ENCODE assay signal across 18 cellular contexts in genomic region chr16:79988721-79989220, GRCh38.
DNase-seq lines count a peak whose midpoint lies in the region; TF ChIP-seq lines count a peak whose summit lies in the region.
"Had no signal": no experiment of that assay in that cellular context is flagged by ENCODE, and none has a peak within 500 bp of the region (broad histone marks: within the 10 kb centered on the region; RNA-seq: fewer than 3 reads in every experiment).

No MANE protein-coding gene starts in this region.

- H2BK15ac ChIP-seq in mesendoderm (replicated peaks; ENCODE audit: low read depth), result no peak overlapping the region

- H2BK120ac ChIP-seq in mesendoderm (ENCODE audit: low read depth, low read length), result no peak overlapping the region

- DNase-seq in SK-N-MC (ENCODE audit: low read depth, low spot score) (no peak), brain microvascular endothelial cell (peak; percentile 27), mesendoderm (peak; percentile 15), globus pallidus (ENCODE audit: low spot score) (no peak), SW480 (ENCODE audit: low spot score) (no peak), coronary artery (ENCODE audit: low spot score) (no peak), SKM-1 (lab: John Stamatoyannopoulos, UW; ENCODE audit: unreplicated experiment) (no peak)
- DNase-seq: ACHN; BE2C; C1 segment of cervical spinal cord; CD4-positive, CD25-positive, alpha-beta regulatory T cell; CD8-positive, alpha-beta memory T cell; COR-L47; GDM1; GOT3; H7; HFFc6; IMR-90 had no signal

- H3K4me2 ChIP-seq in mesendoderm (ENCODE audit: low read length), result no peak overlapping the region

- H3K9ac ChIP-seq in SK-N-MC (ENCODE audit: insufficient read length) (no peak overlapping the region), mesendoderm (ENCODE audit: low read length) (no peak overlapping the region)

- no peak overlapping the region for H2AK5ac ChIP-seq in mesendoderm (ENCODE audit: low read length)

- H3K79me1 ChIP-seq in mesendoderm (ENCODE audit: low read length), result no peaks in the 10 kb centered on the region

- no peaks in the 10 kb centered on the region for H3K27me3 ChIP-seq in brain microvascular endothelial cell (replicated peaks)
- H3K27me3 ChIP-seq in mesendoderm (ENCODE audit: insufficient read depth, low read length, poor library complexity), result no peaks in the 10 kb centered on the region
- H3K27me3 ChIP-seq: BE2C had no signal

- H3K36me3 ChIP-seq in SK-N-MC (ENCODE audit: insufficient read depth, low read length), result no peaks in the 10 kb centered on the region
- no peaks in the 10 kb centered on the region for H3K36me3 ChIP-seq in brain microvascular endothelial cell (replicated peaks)
- H3K36me3 ChIP-seq in mesendoderm (ENCODE audit: control insufficient read depth, insufficient read depth, low read length), result no peaks in the 10 kb centered on the region
- H3K36me3 ChIP-seq: BE2C had no signal

- H3K27ac ChIP-seq in SK-N-MC, result no peak overlapping the region
- no peak overlapping the region for H3K27ac ChIP-seq in brain microvascular endothelial cell
- no peak overlapping the region for H3K27ac ChIP-seq in mesendoderm (ENCODE audit: low read depth, low read length)
- H3K27ac ChIP-seq in coronary artery, result no peak overlapping the region

- H3K4me3 ChIP-seq in SK-N-MC (peak overlapping the region; percentile 33; the same call in 1 of the 2 replicates), brain microvascular endothelial cell (ENCODE audit: low read depth, low read length) (no peak overlapping the region), mesendoderm (ENCODE audit: low read length) (no peak overlapping the region), coronary artery (no peak overlapping the region)

- no peak overlapping the region for H3K23ac ChIP-seq in mesendoderm (ENCODE audit: low read length)

- in situ Hi-C loops in brain microvascular endothelial cell (cut with HindIII; ENCODE audit: low pct_ligation_motif_present, low sequenced_read_pairs), result no loop called here

- no CpG with 5 or more reads among the region's 3 CpGs for WGBS in mesendoderm (ENCODE audit: extremely low coverage, insufficient coverage, low lambda C conversion rate)

- no peak overlapping the region for H3K4ac ChIP-seq in mesendoderm (ENCODE audit: low read depth, low read length)

- no peak overlapping the region for H2BK5ac ChIP-seq in mesendoderm (ENCODE audit: low read length)

- no peaks in the 10 kb centered on the region for H3K4me1 ChIP-seq in mesendoderm (ENCODE audit: control insufficient read depth, low read depth, low read length)
- H3K4me1 ChIP-seq: BE2C had no signal

- H3K18ac ChIP-seq in mesendoderm (ENCODE audit: low read length), result no peak overlapping the region

- H3K56ac ChIP-seq in mesendoderm (ENCODE audit: low read length), result no peak overlapping the region

- H3K9me3 ChIP-seq in SK-N-MC (ENCODE audit: low read depth, low read length), result no peaks in the 10 kb centered on the region
- H3K9me3 ChIP-seq: BE2C had no signal

- TF ChIP-seq CTCF in brain microvascular endothelial cell (IDR thresholded peaks at IDR 0.05; ENCODE audit: low read depth, low read length, missing control alignments) (no peak), coronary artery (IDR thresholded peaks at IDR 0.05) (no peak)

- no peak overlapping the region for H4K5ac ChIP-seq in mesendoderm (ENCODE audit: low read length)

- no peak overlapping the region for H4K8ac ChIP-seq in mesendoderm (ENCODE audit: low read depth, low read length)

- no peaks in the 10 kb centered on the region for H3K79me2 ChIP-seq in mesendoderm (ENCODE audit: control insufficient read depth, insufficient read depth, low read length)

Comparison
In these comparisons a context has a peak if more than half of its experiments do, and no peak if none do; other contexts are left out.
1. DNase-seq: peak in brain microvascular endothelial cell (single experiment) and mesendoderm (single experiment); none in SK-N-MC (single experiment), globus pallidus (single experiment), SW480 (single experiment), coronary artery (single experiment) and SKM-1 (single experiment).